10 cellular contexts compared by ENCODE assay signal in genomic region chr16:87666919-87667318, GRCh38.
"Had no signal": no experiment of that assay in that cellular context is flagged by ENCODE, and none has a peak within 500 bp of the region (broad histone marks: within the 10 kb centered on the region; RNA-seq: fewer than 3 reads in every experiment).

No MANE protein-coding gene starts in this region.

- ATAC-seq: HCT116 had no signal

- H3K36me3 ChIP-seq: HAP-1 had no signal

- H3K4me1 ChIP-seq: HAP-1 had no signal

- H2AFZ ChIP-seq: GM23248 had no signal

- H3K9me3 ChIP-seq: HAP-1 had no signal

- H3K9ac ChIP-seq: GM23248, KMS-11 had no signal

- H3K4me2 ChIP-seq: KMS-11 had no signal

- H3K4me3 ChIP-seq: GM23248, HAP-1 had no signal

- H3K27ac ChIP-seq: GM23248, HL-60, KMS-11 had no signal

- DNase-seq: GM23248, GOT3, H7, HFFc6, Karpas-422, KBM-7 had no signal
